Comparison of ENCODE assay signal across 15 cellular contexts in the genomic region with DNA sequence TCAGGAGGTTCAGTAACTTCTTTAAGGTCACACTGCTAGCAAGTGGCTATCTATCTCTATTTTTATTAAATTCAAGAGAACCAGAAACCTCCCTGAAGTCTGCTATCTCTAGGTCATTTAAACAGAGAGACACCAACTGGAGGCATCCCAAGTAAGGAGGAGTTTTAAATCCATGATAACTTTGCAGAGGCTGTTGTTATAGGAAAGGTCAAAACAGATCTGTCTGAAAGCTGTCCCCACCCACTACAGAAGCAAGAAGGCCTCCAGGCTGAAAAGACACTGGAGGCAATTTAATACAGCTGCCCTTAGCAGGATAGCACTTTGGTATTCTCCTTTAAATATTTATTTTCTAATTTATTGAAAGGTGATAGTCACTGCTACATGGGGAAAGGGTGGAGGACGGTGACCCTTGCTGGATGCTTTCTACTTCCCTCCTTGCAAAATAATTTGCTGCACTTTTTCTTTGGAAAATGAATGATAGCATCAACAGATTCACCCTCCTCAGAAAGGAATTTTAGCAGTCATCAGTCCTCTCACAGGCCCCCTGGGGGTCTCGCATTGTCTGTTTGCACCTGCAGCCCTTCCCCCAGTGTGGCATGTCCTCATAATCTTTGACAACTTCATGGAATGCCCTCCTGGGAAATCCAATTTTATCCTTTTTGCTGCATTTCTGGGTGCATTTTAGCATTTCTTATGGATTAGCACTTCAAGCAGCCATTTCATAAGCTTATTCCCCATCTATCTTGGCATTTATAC.
DNase-seq lines count a peak whose midpoint lies in the region; ATAC-seq, FAIRE-seq and TF ChIP-seq lines count a peak whose summit lies in the region.
"Had no signal": no experiment of that assay in that cellular context is flagged by ENCODE, and none has a peak within 500 bp of the region (broad histone marks: within the 10 kb centered on the region; RNA-seq: fewer than 3 reads in every experiment).

No MANE protein-coding gene starts in this region.

- H3K36me3 ChIP-seq in liver (ENCODE audit: control insufficient read depth in 4 of 4, insufficient read depth in 3 of 4, low read depth in 1 of 4, low read length in 3 of 4) (no peaks in the 10 kb centered on the region), HepG2 (replicated peaks in 1 of 2; ENCODE audit: control insufficient read depth in 1 of 2, insufficient read depth in 2 of 2, low read length in 2 of 2) (no peaks in the 10 kb centered on the region), WERI-Rb-1 (no peaks in the 10 kb centered on the region), iPS-20b (ENCODE audit: insufficient read depth, low read depth, low read length) (0 out of 2 replicates have a peak, but pooled peaks cover 3% of the 10 kb centered on the region)
- H3K36me3 ChIP-seq: brain microvascular endothelial cell, tibial nerve had no signal

- intact Hi-C loops in HepG2 (cut with micrococcal nuclease; ENCODE audit: unreplicated experiment) = no loop called here
- intact Hi-C loops in activated CD4-positive, alpha-beta memory T cell treated with anti-CD3 and anti-CD28 coated beads for 36 hours (cut with micrococcal nuclease) = no loop called here

- TF ChIP-seq RAD21 in liver (IDR thresholded peaks at IDR 0.05) (peak in 1 of 2 donors; percentile 6), HepG2 (CRISPR knock-in tag; IDR thresholded peaks at IDR 0.05) (no peak)

- in situ Hi-C loops in HepG2 (cut with HindIII; ENCODE audit: extremely low pct_ligation_motif_present, low pct_unique_long_range_greater_than_20kb) = no loop called here

- H3K9ac ChIP-seq in liver (ENCODE audit: low read depth in 1 of 2, low read length in 2 of 2) (no peak overlapping the region), HepG2 (ENCODE audit: insufficient read depth, low read depth, low read length) (no peak overlapping the region), iPS-20b (ENCODE audit: low read depth, low read length) (no peak overlapping the region)

- H3K4me1 ChIP-seq in liver (ENCODE audit: control insufficient read depth in 4 of 4, insufficient read depth in 4 of 4, low read length in 3 of 4) (no peaks in the 10 kb centered on the region), HepG2 (ENCODE audit: insufficient read depth, low read length) (no peaks in the 10 kb centered on the region), iPS-20b (ENCODE audit: insufficient read depth, low read length) (peaks cover 13% of the 10 kb centered on the region)

- no peaks in the 10 kb centered on the region for H4K20me1 ChIP-seq in HepG2 (ENCODE audit: insufficient read depth, low read length)

- no peak for FAIRE-seq in HepG2 (lab: Jason Lieb, UNC)
- FAIRE-seq: small intestine had no signal

- no peaks in the 10 kb centered on the region for H3K79me2 ChIP-seq in HepG2 (ENCODE audit: insufficient read depth, low read length)

- H3K9me3 Mint-ChIP-seq in activated CD4-positive, alpha-beta memory T cell treated with anti-CD3 and anti-CD28 coated beads for 36 hours = no peaks in the 10 kb centered on the region
- H3K9me3 Mint-ChIP-seq: activated T-helper 1 cell treated with anti-CD3 and anti-CD28 coated beads, Interleukin-12 subunit alpha, Interleukin-12 subunit beta, Interleukin-2, Interleukin-4 antibody, amounts not matched to agents 30 ng/mL and 10 ng/mL and 1 ng/mL, durations not matched to agents 14 hours and 24 hours and 36 hours had no signal

- H3K36me3 Mint-ChIP-seq in activated CD4-positive, alpha-beta memory T cell treated with anti-CD3 and anti-CD28 coated beads for 36 hours = no peaks in the 10 kb centered on the region

- H2AFZ ChIP-seq in HepG2 (ENCODE audit: low read length) = no peak overlapping the region

- 90% methylated on average over 2 of the region's 2 CpGs for WGBS in liver
- WGBS in HepG2 (ENCODE audit: low lambda C conversion rate) = 9% methylated on average over 2 of the region's 2 CpGs

- POLR2A ChIA-PET in HepG2 (lab: Yijun Ruan, JAX) = no interaction called here
- POLR2A ChIA-PET in activated CD4-positive, alpha-beta memory T cell treated with anti-CD3 and anti-CD28 coated beads for 36 hours (lab: Charles Lee) = no interaction called here

- no peak overlapping the region for H3K4me3 Mint-ChIP-seq in activated CD4-positive, alpha-beta memory T cell treated with anti-CD3 and anti-CD28 coated beads for 36 hours
- H3K4me3 Mint-ChIP-seq: activated T-helper 1 cell treated with anti-CD3 and anti-CD28 coated beads, Interleukin-12 subunit alpha, Interleukin-12 subunit beta, Interleukin-2, Interleukin-4 antibody, amounts not matched to agents 30 ng/mL and 10 ng/mL and 1 ng/mL, durations not matched to agents 14 hours and 24 hours and 36 hours had no signal

- H3K27ac ChIP-seq in liver (ENCODE audit: low read depth in 1 of 2, low read length in 2 of 2) = no peak overlapping the region
- no peak overlapping the region for H3K27ac ChIP-seq in HepG2 (ENCODE audit: extremely low read length, insufficient read depth, low read length)
- peak overlapping the region; percentile 81 for H3K27ac ChIP-seq in WERI-Rb-1
- H3K27ac ChIP-seq in iPS-20b (ENCODE audit: low read length) = no peak overlapping the region
- H3K27ac ChIP-seq: brain microvascular endothelial cell, tibial nerve had no signal

- no peak overlapping the region for H3K4me2 ChIP-seq in HepG2 (ENCODE audit: low read depth, low read length)

- TF ChIP-seq CTCF in liver (IDR thresholded peaks at IDR 0.05; ENCODE audit: low read depth, low read length, missing input control) (no peak), HepG2 (CRISPR knock-in tag; IDR thresholded peaks at IDR 0.05) (no peak), WERI-Rb-1 (IDR thresholded peaks at IDR 0.05; ENCODE audit: low read depth, low read length) (no peak), GM10266 (IDR thresholded peaks at IDR 0.05; ENCODE audit: control insufficient read depth, insufficient read depth, low read depth, missing control alignments) (no peak)

- no peak for DNase-seq in HepG2 (ENCODE audit: low spot score)
- DNase-seq in WERI-Rb-1 = no peak
- no peak for DNase-seq in nucleus accumbens (lab: John Stamatoyannopoulos, UW)
- no peak for DNase-seq in activated CD4-positive, alpha-beta memory T cell treated with anti-CD3 and anti-CD28 coated beads for 36 hours
- no peak for DNase-seq in GM10266 (ENCODE audit: extremely low spot score)
- DNase-seq: activated CD4-positive, CD25-positive, alpha-beta regulatory T cell treated with anti-CD3 and anti-CD28 coated beads, Interleukin-2, amount 50 U/mL, for 72 hours; brain microvascular endothelial cell; Kasumi-1; NCI-H524 had no signal

- H3K27ac Mint-ChIP-seq in activated CD4-positive, alpha-beta memory T cell treated with anti-CD3 and anti-CD28 coated beads for 36 hours = no peak overlapping the region
- H3K27ac Mint-ChIP-seq: activated T-helper 1 cell treated with anti-CD3 and anti-CD28 coated beads, Interleukin-12 subunit alpha, Interleukin-12 subunit beta, Interleukin-2, Interleukin-4 antibody, amounts not matched to agents 30 ng/mL and 10 ng/mL and 1 ng/mL, durations not matched to agents 14 hours and 24 hours and 36 hours had no signal

- TF ChIP-seq EP300 in HepG2 (IDR thresholded peaks at IDR 0.05; ENCODE audit: low read depth in 2 of 2, low read length in 2 of 2) = no peak
- no peak for TF ChIP-seq EP300 in HepG2 (CRISPR knock-in tag; IDR thresholded peaks at IDR 0.05; ENCODE audit: borderline replicate concordance)

- no peaks in the 10 kb centered on the region for H3K27me3 ChIP-seq in liver (ENCODE audit: control insufficient read depth in 4 of 4, insufficient read depth in 4 of 4, low read length in 3 of 4)
- H3K27me3 ChIP-seq in HepG2 (ENCODE audit: control insufficient read depth in 1 of 2, insufficient read depth in 2 of 2, low read length in 2 of 2) = peaks cover 0 to 3% of the 10 kb centered on the region in 2 experiments; a peak in 1 of 5 replicates
- no peaks in the 10 kb centered on the region for H3K27me3 ChIP-seq in WERI-Rb-1 (ENCODE audit: insufficient read depth, low read depth, severe bottlenecking)
- no peaks in the 10 kb centered on the region for H3K27me3 ChIP-seq in iPS-20b (ENCODE audit: insufficient read depth, low read length)
- H3K27me3 ChIP-seq: brain microvascular endothelial cell, tibial nerve had no signal

- H3K27me3 Mint-ChIP-seq in activated CD4-positive, alpha-beta memory T cell treated with anti-CD3 and anti-CD28 coated beads for 36 hours = no peaks in the 10 kb centered on the region

- no peaks in the 10 kb centered on the region for H3K4me1 Mint-ChIP-seq in activated CD4-positive, alpha-beta memory T cell treated with anti-CD3 and anti-CD28 coated beads for 36 hours (ENCODE audit: low read depth)

- H3K9me3 ChIP-seq in liver (ENCODE audit: control insufficient read depth in 4 of 4, low read length in 3 of 4) = no peaks in the 10 kb centered on the region
- H3K9me3 ChIP-seq in HepG2 (ENCODE audit: low read length) = no peaks in the 10 kb centered on the region
- peaks cover 8% of the 10 kb centered on the region for H3K9me3 ChIP-seq in WERI-Rb-1 (ENCODE audit: severe bottlenecking)
- H3K9me3 ChIP-seq in iPS-20b (ENCODE audit: insufficient read depth, low read depth, low read length) = peaks cover 17% of the 10 kb centered on the region
- H3K9me3 ChIP-seq: tibial nerve had no signal

- no TSS peak for BruUV-seq in HepG2 (replicated peaks; lab: Mats Ljungman, UMichigan)

- ATAC-seq in HepG2 (no peak), HG02642 (IDR thresholded peaks at IDR 0.05; ENCODE audit: poor library complexity, unreplicated experiment) (no peak)

- H3K4me3 ChIP-seq in liver (ENCODE audit: low read depth in 1 of 3, low read length in 3 of 3) (no peak overlapping the region), HepG2 (replicated peaks in 1 of 3; ENCODE audit: insufficient read depth in 1 of 3, low read depth in 2 of 3, low read length in 3 of 3) (no peak overlapping the region), WERI-Rb-1 (ENCODE audit: low read depth, low read length) (no peak overlapping the region), iPS-20b (ENCODE audit: low read length) (peak overlapping the region; percentile 38; the same call in 1 of the 2 replicates)
- H3K4me3 ChIP-seq: tibial nerve had no signal

- TF ChIP-seq POLR2A in HepG2 (IDR thresholded peaks at IDR 0.05; ENCODE audit: insufficient read depth in 1 of 2, low read depth in 2 of 2, low read length in 2 of 2) = no peak

- CTCF ChIA-PET in HepG2 (lab: Yijun Ruan, JAX; ENCODE audit: low intra/inter-chr PET ratio, low total read pairs) = no interaction called here
- CTCF ChIA-PET in activated CD4-positive, alpha-beta memory T cell treated with anti-CD3 and anti-CD28 coated beads for 36 hours (lab: Charles Lee) = no interaction called here

TF ChIP-seq in liver, 16 proteins besides CTCF, POLR2A, EP300 and RAD21 (continues in another document):
- peak; percentile 81 for TF ChIP-seq NR2F2 (IDR thresholded peaks at IDR 0.05)
- no peak for TF ChIP-seq MAX (IDR thresholded peaks at IDR 0.05)

TF ChIP-seq in HepG2, 621 proteins besides CTCF, POLR2A, EP300 and RAD21:
- no peak for TF ChIP-seq ZNF547 (CRISPR knock-in tag; IDR thresholded peaks at IDR 0.05)
